In genomic region chr15:67396109-67396508, GRCh38 we compare ENCODE assay signal across 1 cellular context.
TF ChIP-seq lines count a peak whose summit lies in the region.

No MANE protein-coding gene starts in this region.

TF ChIP-seq in K562, 482 proteins besides CTCF, POLR2A, EP300 and RAD21:
- TF ChIP-seq MCM7 (IDR thresholded peaks at IDR 0.05) (no peak), POLR2B (IDR thresholded peaks at IDR 0.05; ENCODE audit: low read depth, partially characterized antibody) (no peak), ZMIZ1 (IDR thresholded peaks at IDR 0.05; ENCODE audit: low read depth in 2 of 2, low read length in 2 of 2) (no peak), KLF10 (CRISPR knock-in tag; IDR thresholded peaks at IDR 0.05) (no peak), NFE2L1 (tag; IDR thresholded peaks at IDR 0.05; ENCODE audit: borderline replicate concordance, low read depth) (no peak), FOXA1 (IDR thresholded peaks at IDR 0.05; ENCODE audit: borderline replicate concordance) (no peak), ZNF780A (CRISPR knock-in tag; IDR thresholded peaks at IDR 0.05) (no peak), SMARCA5 (IDR thresholded peaks at IDR 0.05) (no peak), ZNF592 (IDR thresholded peaks at IDR 0.05) (no peak), ILK (tag; IDR thresholded peaks at IDR 0.05; ENCODE audit: borderline replicate concordance, low read depth) (no peak), XRCC3 (IDR thresholded peaks at IDR 0.05) (no peak), KDM4B (IDR thresholded peaks at IDR 0.05; ENCODE audit: borderline replicate concordance in 2 of 2, low read depth in 1 of 2) (no peak), ZBTB33 (CRISPR knock-in tag; IDR thresholded peaks at IDR 0.05) (no peak), ATF6 (CRISPR knock-in tag; IDR thresholded peaks at IDR 0.05) (no peak), NELFE (IDR thresholded peaks at IDR 0.05; ENCODE audit: insufficient read depth, insufficient read length) (no peak)
- TF ChIP-seq, protein P1, sequence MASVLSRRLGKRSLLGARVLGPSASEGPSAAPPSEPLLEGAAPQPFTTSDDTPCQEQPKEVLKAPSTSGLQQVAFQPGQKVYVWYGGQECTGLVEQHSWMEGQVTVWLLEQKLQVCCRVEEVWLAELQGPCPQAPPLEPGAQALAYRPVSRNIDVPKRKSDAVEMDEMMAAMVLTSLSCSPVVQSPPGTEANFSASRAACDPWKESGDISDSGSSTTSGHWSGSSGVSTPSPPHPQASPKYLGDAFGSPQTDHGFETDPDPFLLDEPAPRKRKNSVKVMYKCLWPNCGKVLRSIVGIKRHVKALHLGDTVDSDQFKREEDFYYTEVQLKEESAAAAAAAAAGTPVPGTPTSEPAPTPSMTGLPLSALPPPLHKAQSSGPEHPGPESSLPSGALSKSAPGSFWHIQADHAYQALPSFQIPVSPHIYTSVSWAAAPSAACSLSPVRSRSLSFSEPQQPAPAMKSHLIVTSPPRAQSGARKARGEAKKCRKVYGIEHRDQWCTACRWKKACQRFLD (CRISPR knock-in tag; IDR thresholded peaks at IDR 0.05): no peak
- TF ChIP-seq, protein P2, sequence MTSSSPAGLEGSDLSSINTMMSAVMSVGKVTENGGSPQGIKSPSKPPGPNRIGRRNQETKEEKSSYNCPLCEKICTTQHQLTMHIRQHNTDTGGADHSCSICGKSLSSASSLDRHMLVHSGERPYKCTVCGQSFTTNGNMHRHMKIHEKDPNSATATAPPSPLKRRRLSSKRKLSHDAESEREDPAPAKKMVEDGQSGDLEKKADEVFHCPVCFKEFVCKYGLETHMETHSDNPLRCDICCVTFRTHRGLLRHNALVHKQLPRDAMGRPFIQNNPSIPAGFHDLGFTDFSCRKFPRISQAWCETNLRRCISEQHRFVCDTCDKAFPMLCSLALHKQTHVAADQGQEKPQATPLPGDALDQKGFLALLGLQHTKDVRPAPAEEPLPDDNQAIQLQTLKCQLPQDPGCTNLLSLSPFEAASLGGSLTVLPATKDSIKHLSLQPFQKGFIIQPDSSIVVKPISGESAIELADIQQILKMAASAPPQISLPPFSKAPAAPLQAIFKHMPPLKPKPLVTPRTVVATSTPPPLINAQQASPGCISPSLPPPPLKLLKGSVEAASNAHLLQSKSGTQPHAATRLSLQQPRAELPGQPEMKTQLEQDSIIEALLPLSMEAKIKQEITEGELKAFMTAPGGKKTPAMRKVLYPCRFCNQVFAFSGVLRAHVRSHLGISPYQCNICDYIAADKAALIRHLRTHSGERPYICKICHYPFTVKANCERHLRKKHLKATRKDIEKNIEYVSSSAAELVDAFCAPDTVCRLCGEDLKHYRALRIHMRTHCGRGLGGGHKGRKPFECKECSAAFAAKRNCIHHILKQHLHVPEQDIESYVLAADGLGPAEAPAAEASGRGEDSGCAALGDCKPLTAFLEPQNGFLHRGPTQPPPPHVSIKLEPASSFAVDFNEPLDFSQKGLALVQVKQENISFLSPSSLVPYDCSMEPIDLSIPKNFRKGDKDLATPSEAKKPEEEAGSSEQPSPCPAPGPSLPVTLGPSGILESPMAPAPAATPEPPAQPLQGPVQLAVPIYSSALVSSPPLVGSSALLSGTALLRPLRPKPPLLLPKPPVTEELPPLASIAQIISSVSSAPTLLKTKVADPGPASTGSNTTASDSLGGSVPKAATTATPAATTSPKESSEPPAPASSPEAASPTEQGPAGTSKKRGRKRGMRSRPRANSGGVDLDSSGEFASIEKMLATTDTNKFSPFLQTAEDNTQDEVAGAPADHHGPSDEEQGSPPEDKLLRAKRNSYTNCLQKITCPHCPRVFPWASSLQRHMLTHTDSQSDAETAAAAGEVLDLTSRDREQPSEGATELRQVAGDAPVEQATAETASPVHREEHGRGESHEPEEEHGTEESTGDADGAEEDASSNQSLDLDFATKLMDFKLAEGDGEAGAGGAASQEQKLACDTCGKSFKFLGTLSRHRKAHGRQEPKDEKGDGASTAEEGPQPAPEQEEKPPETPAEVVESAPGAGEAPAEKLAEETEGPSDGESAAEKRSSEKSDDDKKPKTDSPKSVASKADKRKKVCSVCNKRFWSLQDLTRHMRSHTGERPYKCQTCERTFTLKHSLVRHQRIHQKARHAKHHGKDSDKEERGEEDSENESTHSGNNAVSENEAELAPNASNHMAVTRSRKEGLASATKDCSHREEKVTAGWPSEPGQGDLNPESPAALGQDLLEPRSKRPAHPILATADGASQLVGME (CRISPR knock-in tag; IDR thresholded peaks at IDR 0.05): no peak
- TF ChIP-seq, protein P3, sequence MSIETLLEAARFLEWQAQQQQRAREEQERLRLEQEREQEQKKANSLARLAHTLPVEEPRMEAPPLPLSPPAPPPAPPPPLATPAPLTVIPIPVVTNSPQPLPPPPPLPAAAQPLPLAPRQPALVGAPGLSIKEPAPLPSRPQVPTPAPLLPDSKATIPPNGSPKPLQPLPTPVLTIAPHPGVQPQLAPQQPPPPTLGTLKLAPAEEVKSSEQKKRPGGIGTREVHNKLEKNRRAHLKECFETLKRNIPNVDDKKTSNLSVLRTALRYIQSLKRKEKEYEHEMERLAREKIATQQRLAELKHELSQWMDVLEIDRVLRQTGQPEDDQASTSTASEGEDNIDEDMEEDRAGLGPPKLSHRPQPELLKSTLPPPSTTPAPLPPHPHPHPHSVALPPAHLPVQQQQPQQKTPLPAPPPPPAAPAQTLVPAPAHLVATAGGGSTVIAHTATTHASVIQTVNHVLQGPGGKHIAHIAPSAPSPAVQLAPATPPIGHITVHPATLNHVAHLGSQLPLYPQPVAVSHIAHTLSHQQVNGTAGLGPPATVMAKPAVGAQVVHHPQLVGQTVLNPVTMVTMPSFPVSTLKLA (conservative IDR thresholded peaks at IDR 0.05): no peak
